Comparison of ENCODE assay signal across 17 cellular contexts in the genomic region with DNA sequence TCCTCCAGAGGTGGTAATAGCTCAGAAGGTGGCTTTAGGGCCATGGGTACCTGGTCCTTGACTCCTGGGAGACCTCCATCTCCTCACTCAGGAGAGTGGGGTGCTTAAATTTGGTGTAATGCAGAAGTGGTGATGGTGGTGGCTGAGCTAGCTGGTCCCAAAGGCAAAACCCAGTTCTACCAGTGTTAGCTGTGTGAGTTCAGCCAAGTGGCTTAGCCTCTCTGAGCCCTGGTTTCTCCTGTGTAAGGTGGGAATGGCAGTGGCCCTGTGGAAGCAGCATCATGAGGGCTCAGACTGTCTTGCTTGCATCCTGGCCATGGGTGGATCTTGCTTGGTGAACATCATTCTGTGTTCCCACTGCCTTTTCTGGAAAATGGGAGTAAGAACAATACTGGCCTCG. TPM values are rescaled to one million over a fixed set of nuclear protein-coding genes. Genes with fewer than 3 reads are reported as not detected.
DNase-seq lines count a peak whose midpoint lies in the region; ATAC-seq, FAIRE-seq and TF ChIP-seq lines count a peak whose summit lies in the region.
"Had no signal": no experiment of that assay in that cellular context is flagged by ENCODE, and none has a peak within 500 bp of the region (broad histone marks: within the 10 kb centered on the region; RNA-seq: fewer than 3 reads in every experiment).

No MANE protein-coding gene starts in this region.

- FAIRE-seq in bronchial epithelial cell (lab: Jason Lieb, UNC) = peak; percentile 89
- no peak for FAIRE-seq in small intestine (lab: Jason Lieb, UNC)

- 40% methylated on average over 1 of the region's 1 CpG for WGBS in suprapubic skin
- WGBS in small intestine, 3 donors = 23 to 44% (median 35%) methylated on average over 1 of the region's 1 CpG

- intact Hi-C loops in left colon (cut with DNase I, micrococcal nuclease) = no loop called here

- H3K9ac ChIP-seq in mucosa of stomach (ENCODE audit: low read length) = peak overlapping the region; percentile 29

- H3K9me3 ChIP-seq in mucosa of stomach (ENCODE audit: control insufficient read depth, low read length) (no peaks in the 10 kb centered on the region), suprapubic skin (no peaks in the 10 kb centered on the region), small intestine (ENCODE audit: control insufficient read depth, low read depth) (no peaks in the 10 kb centered on the region)

- H3K4me3 ChIP-seq in LNCaP clone FGC (ENCODE audit: low read depth, low read length) (peak overlapping the region; percentile 20; the same call in 1 of the 2 replicates), bronchial epithelial cell (ENCODE audit: low read depth, low read length) (no peak overlapping the region), mucosa of stomach (ENCODE audit: low read length) (no peak overlapping the region), suprapubic skin (no peak overlapping the region), small intestine (ENCODE audit: low read depth in 1 of 2, low read length in 2 of 2) (no peak overlapping the region)
- H3K4me3 ChIP-seq: SK-N-MC had no signal

- H3K27me3 ChIP-seq in bronchial epithelial cell (ENCODE audit: control insufficient read depth, insufficient read depth, low read length) (no peaks in the 10 kb centered on the region), mucosa of stomach (ENCODE audit: control insufficient read depth, insufficient read depth, low read length) (no peaks in the 10 kb centered on the region), suprapubic skin (no peaks in the 10 kb centered on the region), small intestine (ENCODE audit: control insufficient read depth in 2 of 2, insufficient read depth in 2 of 2, low read length in 2 of 2) (no peaks in the 10 kb centered on the region)

- peaks cover 57% of the 10 kb centered on the region for H3K36me3 ChIP-seq in bronchial epithelial cell (ENCODE audit: control insufficient read depth, insufficient read depth, low read length)
- H3K36me3 ChIP-seq in mucosa of stomach (ENCODE audit: control insufficient read depth, insufficient read depth, low read length) = no peaks in the 10 kb centered on the region
- no peaks in the 10 kb centered on the region for H3K36me3 ChIP-seq in suprapubic skin
- H3K36me3 ChIP-seq in small intestine (ENCODE audit: control insufficient read depth in 2 of 2, insufficient read depth in 2 of 2, low read length in 2 of 2) = no peaks in the 10 kb centered on the region

- peak overlapping the region; percentile 69 for H3K27ac ChIP-seq in suprapubic skin
- H3K27ac ChIP-seq in small intestine (ENCODE audit: low read depth in 1 of 2, low read length in 1 of 2) = peak overlapping the region in 1 of 2 donors; percentile 2
- H3K27ac ChIP-seq: SK-N-MC had no signal

- DNase-seq in LNCaP clone FGC (ENCODE audit: low read depth) (no peak), bronchial epithelial cell (ENCODE audit: low read depth) (no peak), suprapubic skin (ENCODE audit: low spot score in 2 of 2) (no peak), small intestine (no peak), left colon (no peak), NOMO-1 treated with DMSO at 0.1 percent for 48 hours (lab: John Stamatoyannopoulos, UW; ENCODE audit: unreplicated experiment) (no peak)
- DNase-seq: activated B cell treated with CpG ODN at 0.5 μM for 24 hours; activated CD8-positive, alpha-beta memory T cell treated with anti-CD3 and anti-CD28 coated beads, Interleukin-2, amount 50 U/mL, for 4 hours; activated naive CD8-positive, alpha-beta T cell treated with anti-CD3 and anti-CD28 coated beads, Interleukin-2, amount 50 U/mL, for 24 hours; GF-D8; NCI-H1694; NCI-H774; stimulated activated naive CD8-positive, alpha-beta T cell treated with anti-CD3 and anti-CD28 coated beads, Interleukin-15, amount 100 ng/mL, for 72 hours had no signal

- TF ChIP-seq CTCF in LNCaP clone FGC (IDR thresholded peaks at IDR 0.05; ENCODE audit: control insufficient read depth, extremely low read depth, insufficient read depth) (no peak), bronchial epithelial cell (IDR thresholded peaks at IDR 0.05; ENCODE audit: insufficient read depth, low read length, severe bottlenecking) (no peak), suprapubic skin (IDR thresholded peaks at IDR 0.05) (no peak)

- ATAC-seq in left colon (no peak), GM18870 (IDR thresholded peaks at IDR 0.05; ENCODE audit: unreplicated experiment) (no peak)
- ATAC-seq: activated naive CD8-positive, alpha-beta T cell treated with anti-CD3 and anti-CD28 coated beads, Interleukin-2, amount 50 U/mL, for 24 hours; stimulated activated naive CD8-positive, alpha-beta T cell treated with anti-CD3 and anti-CD28 coated beads, Interleukin-15, amount 100 ng/mL, for 72 hours had no signal

- TF ChIP-seq EP300 in suprapubic skin (IDR thresholded peaks at IDR 0.05) = no peak

- no peak for TF ChIP-seq POLR2A in suprapubic skin (IDR thresholded peaks at IDR 0.05)

- peaks cover 99% of the 10 kb centered on the region for H3K4me1 ChIP-seq in mucosa of stomach (ENCODE audit: control insufficient read depth, insufficient read depth, low read length)
- peaks cover 100% of the 10 kb centered on the region for H3K4me1 ChIP-seq in suprapubic skin
- H3K4me1 ChIP-seq in small intestine (ENCODE audit: control insufficient read depth in 2 of 2, insufficient read depth in 1 of 2, low read depth in 1 of 2, low read length in 1 of 2) = peaks cover 4 to 9% of the 10 kb centered on the region in 2 donors

RNA-seq across cellular contexts. Expression of a gene that starts 9.4 kb away (rescaled TPM):
- total RNA-seq in bronchial epithelial cell = 35.5 and 76.0 TPM in 2 replicates
- 100 to 1,000 TPM; 123 to 188 (median 130) TPM for total RNA-seq in suprapubic skin
- polyA plus RNA-seq in small intestine = 10 to 100 TPM in 1 of 3 donors, 1 to 10 TPM in 2; 3.0 to 35.7 (median 3.6) TPM
- total RNA-seq in left colon = 10 to 100 TPM; 11.5 to 12.1 TPM
- total RNA-seq: activated B cell treated with CpG ODN at 0.5 μM for 24 hours had no signal

RNA-seq across cellular contexts. Expression of a gene that starts 26.9 kb away (rescaled TPM):
- total RNA-seq in bronchial epithelial cell (0.26 TPM in 1 of 2 replicates, not detected in the other), suprapubic skin (under 1 TPM in 1 of 4 donors, not detected in 3; 0.64 TPM), left colon (not detected)
- not detected for polyA plus RNA-seq in small intestine
- total RNA-seq: activated B cell treated with CpG ODN at 0.5 μM for 24 hours, posterior vena cava had no signal

RNA-seq across cellular contexts. Expression of a gene that starts 40.6 kb away (rescaled TPM):
- total RNA-seq in bronchial epithelial cell (not detected in 2 replicates), suprapubic skin (1 to 10 TPM in 2 of 4 donors, under 1 TPM in 2; 0.25 to 2.2 (median 1.00) TPM), left colon (not detected)
- 1 to 10 TPM in 1 of 3 donors, not detected in 2; 2.1 TPM for polyA plus RNA-seq in small intestine
- total RNA-seq: activated B cell treated with CpG ODN at 0.5 μM for 24 hours had no signal
